In the genomic region with DNA sequence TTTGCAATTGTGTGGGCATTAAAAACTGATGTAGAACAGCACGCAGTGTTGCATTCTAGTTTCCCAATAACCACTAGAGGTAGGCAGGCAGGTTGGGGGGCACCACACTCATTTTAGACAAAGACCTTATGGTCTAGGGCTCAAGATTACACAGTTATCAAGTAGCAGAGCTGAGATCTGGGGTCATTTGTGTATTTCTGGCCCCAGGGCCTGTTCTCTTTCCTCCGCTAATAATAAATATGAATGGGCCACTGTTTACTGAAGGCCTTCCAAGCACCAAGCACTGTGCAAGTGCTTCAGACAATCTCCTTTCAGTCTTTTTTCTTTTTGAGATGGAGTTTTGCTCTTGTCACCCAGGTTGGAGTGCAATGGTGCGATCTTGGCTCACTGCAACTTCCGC, we compare ENCODE assay signal across 37 cellular contexts. TPM values are rescaled to one million over a fixed set of nuclear protein-coding genes. Genes with fewer than 3 reads are reported as not detected.
"Had no signal": no experiment of that assay in that cellular context is flagged by ENCODE, and none has a peak within 500 bp of the region (broad histone marks: within the 10 kb centered on the region; RNA-seq: fewer than 3 reads in every experiment).

No MANE protein-coding gene starts in this region.

- H3K27me3 Mint-ChIP-seq: activated B cell treated with CpG ODN at 0.5 μM for 24 hours; activated CD4-positive, alpha-beta memory T cell treated with anti-CD3 and anti-CD28 coated beads, Interleukin-2, amount 10 ng/mL, durations not matched to agents 7 days and 5 days; activated CD4-positive, alpha-beta T cell treated with anti-CD3 and anti-CD28 coated beads, Interleukin-2, amount 10 ng/mL, durations not matched to agents 7 days and 5 days; activated CD8-positive, alpha-beta memory T cell treated with anti-CD3 and anti-CD28 coated beads, Interleukin-2, amount 10 ng/mL, durations not matched to agents 7 days and 5 days; activated naive CD4-positive, alpha-beta T cell treated with anti-CD3 and anti-CD28 coated beads, Interleukin-2, amount 10 ng/mL, durations not matched to agents 7 days and 5 days; activated naive CD4-positive, alpha-beta T cell treated with anti-CD3 and anti-CD28 coated beads, Interleukin-2, amount 50 U/mL, for 24 hours; activated naive CD8-positive, alpha-beta T cell; activated naive CD8-positive, alpha-beta T cell treated with anti-CD3 and anti-CD28 coated beads, Interleukin-2, amount 10 ng/mL, durations not matched to agents 7 days and 5 days; activated naive CD8-positive, alpha-beta T cell treated with anti-CD3 and anti-CD28 coated beads, Interleukin-2, amount 50 U/mL, for 24 hours; activated T-cell treated with anti-CD3 and anti-CD28 coated beads, Interleukin-2, amount 50 U/mL, for 24 hours; brain; central memory CD8-positive, alpha-beta T cell had no signal

- H3K9me3 Mint-ChIP-seq: activated naive CD4-positive, alpha-beta T cell treated with anti-CD3 and anti-CD28 coated beads, Interleukin-2, amount 50 U/mL, for 24 hours had no signal

- H3K4me1 ChIP-seq: ascending aorta had no signal

- DNase-seq: activated B cell treated with CpG ODN at 0.5 μM for 24 hours; activated CD4-positive, alpha-beta memory T cell treated with anti-CD3 and anti-CD28 coated beads, Interleukin-2, amount 10 ng/mL, durations not matched to agents 7 days and 5 days; activated CD4-positive, alpha-beta T cell treated with anti-CD3 and anti-CD28 coated beads for 48 hours; activated CD4-positive, alpha-beta T cell treated with anti-CD3 and anti-CD28 coated beads, Interleukin-2, amount 10 ng/mL, durations not matched to agents 7 days and 5 days; activated CD4-positive, alpha-beta T cell treated with anti-CD3 and anti-CD28 coated beads, Interleukin-2, amount 50 U/mL, for 48 hours; activated CD4-positive, CD25-positive, alpha-beta regulatory T cell treated with anti-CD3 and anti-CD28 coated beads, Interleukin-2, amount 50 U/mL, for 72 hours; activated CD8-positive, alpha-beta memory T cell treated with anti-CD3 and anti-CD28 coated beads for 24 hours; activated CD8-positive, alpha-beta memory T cell treated with anti-CD3 and anti-CD28 coated beads, Interleukin-2, amount 10 ng/mL, durations not matched to agents 7 days and 5 days; activated CD8-positive, alpha-beta memory T cell treated with anti-CD3 and anti-CD28 coated beads, Interleukin-2, amount 50 U/mL, for 48 hours; activated CD8-positive, alpha-beta T cell treated with anti-CD3 and anti-CD28 coated beads, Interleukin-2, amount 10 ng/mL, durations not matched to agents 7 days and 5 days; activated effector memory CD4-positive, alpha-beta T cell treated with Interleukin-2 at 50 U/mL for 16 hours; activated gamma-delta T cell; activated naive CD4-positive, alpha-beta T cell treated with anti-CD3 and anti-CD28 coated beads, Interleukin-2, amount 10 ng/mL, durations not matched to agents 7 days and 5 days; activated naive CD4-positive, alpha-beta T cell treated with Interleukin-2 at 50 U/mL for 16 hours; activated naive CD8-positive, alpha-beta T cell treated with anti-CD3 and anti-CD28 coated beads, Interleukin-2, amount 10 ng/mL, durations not matched to agents 7 days and 5 days; activated naive CD8-positive, alpha-beta T cell treated with anti-CD3 and anti-CD28 coated beads, Interleukin-2, amount 50 U/mL, for 24 hours; activated T-cell treated with anti-CD3 and anti-CD28 coated beads, Interleukin-2, amount 50 U/mL, for 24 hours; activated T-cell treated with anti-CD3 and anti-CD28 coated beads, Interleukin-2, amount 50 U/mL, for 48 hours; amygdala; anterior cingulate cortex; caudate nucleus; cerebellar nuclear complex; T-helper 1 cell; T-helper 2 cell; T-helper 9 cell had no signal

- H3K4me1 Mint-ChIP-seq: activated B cell treated with CpG ODN at 0.5 μM for 24 hours; activated CD4-positive, alpha-beta memory T cell treated with anti-CD3 and anti-CD28 coated beads, Interleukin-2, amount 10 ng/mL, durations not matched to agents 7 days and 5 days; activated CD4-positive, alpha-beta T cell treated with anti-CD3 and anti-CD28 coated beads, Interleukin-2, amount 10 ng/mL, durations not matched to agents 7 days and 5 days; activated CD8-positive, alpha-beta memory T cell treated with anti-CD3 and anti-CD28 coated beads, Interleukin-2, amount 10 ng/mL, durations not matched to agents 7 days and 5 days; activated naive CD4-positive, alpha-beta T cell treated with anti-CD3 and anti-CD28 coated beads, Interleukin-2, amount 10 ng/mL, durations not matched to agents 7 days and 5 days; activated naive CD4-positive, alpha-beta T cell treated with anti-CD3 and anti-CD28 coated beads, Interleukin-2, amount 50 U/mL, for 24 hours; activated naive CD8-positive, alpha-beta T cell treated with anti-CD3 and anti-CD28 coated beads, Interleukin-2, amount 10 ng/mL, durations not matched to agents 7 days and 5 days; activated naive CD8-positive, alpha-beta T cell treated with anti-CD3 and anti-CD28 coated beads, Interleukin-2, amount 50 U/mL, for 24 hours; brain; central memory CD8-positive, alpha-beta T cell had no signal

- ATAC-seq: activated CD8-positive, alpha-beta memory T cell treated with anti-CD3 and anti-CD28 coated beads, Interleukin-2, amount 10 ng/mL, durations not matched to agents 7 days and 5 days; activated CD8-positive, alpha-beta T cell treated with anti-CD3 and anti-CD28 coated beads, Interleukin-2, amount 10 ng/mL, durations not matched to agents 7 days and 5 days; activated naive CD8-positive, alpha-beta T cell treated with anti-CD3 and anti-CD28 coated beads, Interleukin-2, amount 50 U/mL, for 24 hours had no signal

- H3K27ac Mint-ChIP-seq: activated B cell treated with CpG ODN at 0.5 μM for 24 hours; activated CD4-positive, alpha-beta memory T cell treated with anti-CD3 and anti-CD28 coated beads, Interleukin-2, amount 10 ng/mL, durations not matched to agents 7 days and 5 days; activated CD8-positive, alpha-beta memory T cell treated with anti-CD3 and anti-CD28 coated beads, Interleukin-2, amount 10 ng/mL, durations not matched to agents 7 days and 5 days; activated CD8-positive, alpha-beta T cell treated with anti-CD3 and anti-CD28 coated beads, Interleukin-2, amount 10 ng/mL, durations not matched to agents 7 days and 5 days; activated naive CD4-positive, alpha-beta T cell treated with anti-CD3 and anti-CD28 coated beads, Interleukin-2, amount 10 ng/mL, durations not matched to agents 7 days and 5 days; activated naive CD4-positive, alpha-beta T cell treated with anti-CD3 and anti-CD28 coated beads, Interleukin-2, amount 50 U/mL, for 24 hours; activated naive CD8-positive, alpha-beta T cell; activated naive CD8-positive, alpha-beta T cell treated with anti-CD3 and anti-CD28 coated beads, Interleukin-2, amount 10 ng/mL, durations not matched to agents 7 days and 5 days; activated naive CD8-positive, alpha-beta T cell treated with anti-CD3 and anti-CD28 coated beads, Interleukin-2, amount 50 U/mL, for 24 hours; activated T-cell treated with anti-CD3 and anti-CD28 coated beads, Interleukin-2, amount 50 U/mL, for 24 hours; activated T-helper 2 cell treated with anti-CD3 and anti-CD28 coated beads, Interferon-gamma antibody, Interleukin-2, Interleukin-4, amounts not matched to agents 10 μg/mL and 5 μg/mL and 100 μg/mL, durations not matched to agents 14 hours and 24 hours and 36 hours; brain; T-helper 1 cell treated with Interleukin-12 subunit alpha and Interleukin-12 subunit beta and Interleukin-4 antibody, amounts not matched to agents 30 μg/mL and 1 μg/mL, for 36 hours; T-helper 2 cell treated with Interferon-gamma antibody and Interleukin-4, amounts not matched to agents 5 μg/mL and 100 μg/mL, for 36 hours had no signal

- H3K27me3 ChIP-seq: ascending aorta, cardiac muscle cell had no signal

- H3K27ac ChIP-seq: ascending aorta, cardiac muscle cell, VCaP had no signal

- FAIRE-seq: bronchial epithelial cell, TTC549 had no signal

- H3K9me3 ChIP-seq: ascending aorta had no signal

- H3K4me3 Mint-ChIP-seq: activated B cell treated with CpG ODN at 0.5 μM for 24 hours; activated CD4-positive, alpha-beta memory T cell treated with anti-CD3 and anti-CD28 coated beads, Interleukin-2, amount 10 ng/mL, durations not matched to agents 7 days and 5 days; activated CD4-positive, alpha-beta T cell treated with anti-CD3 and anti-CD28 coated beads, Interleukin-2, amount 10 ng/mL, durations not matched to agents 7 days and 5 days; activated CD8-positive, alpha-beta memory T cell treated with anti-CD3 and anti-CD28 coated beads, Interleukin-2, amount 10 ng/mL, durations not matched to agents 7 days and 5 days; activated CD8-positive, alpha-beta T cell treated with anti-CD3 and anti-CD28 coated beads, Interleukin-2, amount 10 ng/mL, durations not matched to agents 7 days and 5 days; activated naive CD4-positive, alpha-beta T cell treated with anti-CD3 and anti-CD28 coated beads, Interleukin-2, amount 10 ng/mL, durations not matched to agents 7 days and 5 days; activated naive CD4-positive, alpha-beta T cell treated with anti-CD3 and anti-CD28 coated beads, Interleukin-2, amount 50 U/mL, for 24 hours; activated naive CD8-positive, alpha-beta T cell; activated naive CD8-positive, alpha-beta T cell treated with anti-CD3 and anti-CD28 coated beads, Interleukin-2, amount 10 ng/mL, durations not matched to agents 7 days and 5 days; activated naive CD8-positive, alpha-beta T cell treated with anti-CD3 and anti-CD28 coated beads, Interleukin-2, amount 50 U/mL, for 24 hours; activated T-cell treated with anti-CD3 and anti-CD28 coated beads, Interleukin-2, amount 50 U/mL, for 24 hours; brain; central memory CD8-positive, alpha-beta T cell; T-helper 1 cell treated with Interleukin-12 subunit alpha and Interleukin-12 subunit beta and Interleukin-4 antibody, amounts not matched to agents 30 μg/mL and 1 μg/mL, for 36 hours; T-helper 2 cell treated with Interferon-gamma antibody and Interleukin-4, amounts not matched to agents 5 μg/mL and 100 μg/mL, for 36 hours had no signal

- H3K4me3 ChIP-seq: ascending aorta, cardiac muscle cell had no signal

RNA-seq across cellular contexts. Expression of a gene that starts 23.9 kb away (rescaled TPM):
- total RNA-seq: activated CD4-positive, alpha-beta memory T cell treated with anti-CD3 and anti-CD28 coated beads, Interleukin-2, amount 10 ng/mL, durations not matched to agents 7 days and 5 days; activated CD4-positive, alpha-beta T cell treated with anti-CD3 and anti-CD28 coated beads, Interleukin-2, amount 10 ng/mL, durations not matched to agents 7 days and 5 days; activated CD8-positive, alpha-beta memory T cell treated with anti-CD3 and anti-CD28 coated beads, Interleukin-2, amount 10 ng/mL, durations not matched to agents 7 days and 5 days; activated CD8-positive, alpha-beta T cell treated with anti-CD3 and anti-CD28 coated beads, Interleukin-2, amount 10 ng/mL, durations not matched to agents 7 days and 5 days; activated T-helper 2 cell treated with anti-CD3 and anti-CD28 coated beads, Interferon-gamma antibody, Interleukin-2, Interleukin-4, amounts not matched to agents 10 μg/mL and 5 μg/mL and 100 μg/mL, durations not matched to agents 14 hours and 24 hours and 36 hours; ascending aorta; bronchial epithelial cell had no signal
